8 cellular contexts compared by ENCODE assay signal in genomic region chr19:47106819-47107200, GRCh38. TPM values are rescaled to one million over a fixed set of nuclear protein-coding genes. Genes with fewer than 3 reads are reported as not detected.
DNase-seq lines count a peak whose midpoint lies in the region; ATAC-seq and TF ChIP-seq lines count a peak whose summit lies in the region.

No MANE protein-coding gene starts in this region.

- H3K27me3 ChIP-seq in BLaER1, result no peaks in the 10 kb centered on the region
- H3K27me3 ChIP-seq in osteoblast (ENCODE audit: insufficient read depth, low read length), result no peaks in the 10 kb centered on the region

- peak overlapping the region; percentile 100 for H3K27ac ChIP-seq in BLaER1
- peak overlapping the region; percentile 62; the same call in 1 of the 2 replicates for H3K27ac ChIP-seq in SK-N-MC
- peak overlapping the region; percentile 99 for H3K27ac ChIP-seq in epithelial cell of prostate
- H3K27ac ChIP-seq in osteoblast (ENCODE audit: low read depth, low read length), result peak overlapping the region; percentile 100

- no peak for ATAC-seq in HG02970 (IDR thresholded peaks at IDR 0.05; ENCODE audit: low FRiP score, unreplicated experiment)
- no peak for ATAC-seq in GM18907 (IDR thresholded peaks at IDR 0.05; ENCODE audit: unreplicated experiment)

- no peak overlapping the region for H2AFZ ChIP-seq in osteoblast (ENCODE audit: low read length)

- no peak for DNase-seq in SK-N-MC (ENCODE audit: low read depth, low spot score)
- no peak for DNase-seq in epithelial cell of prostate (ENCODE audit: low read depth, low spot score)
- no peak for DNase-seq in osteoblast (ENCODE audit: insufficient read length, low spot score, missing footprints)
- DNase-seq in NCI-H187 treated with DMSO at 0.1 percent for 48 hours (lab: John Stamatoyannopoulos, UW), result no peak
- DNase-seq in stimulated activated CD4-positive, alpha-beta T cell treated with anti-CD3 and anti-CD28 coated beads, Interleukin-12 subunit alpha, Interleukin-12 subunit beta, amount 100 ng/mL, for 4 hours, result no peak

- H4K20me1 ChIP-seq in BLaER1 (peaks cover 34% of the 10 kb centered on the region), osteoblast (ENCODE audit: insufficient read depth, low read length) (peaks cover 5% of the 10 kb centered on the region)

- no peak for TF ChIP-seq CTCF in osteoblast (IDR thresholded peaks at IDR 0.05; ENCODE audit: extremely low read depth, low read depth, low read length)

- H3K4me1 ChIP-seq in BLaER1, result peaks cover 57% of the 10 kb centered on the region
- peaks cover 52% of the 10 kb centered on the region for H3K4me1 ChIP-seq in osteoblast (ENCODE audit: insufficient read depth, low read length)

- H3K9me3 ChIP-seq in BLaER1 (no peaks in the 10 kb centered on the region), SK-N-MC (ENCODE audit: low read depth, low read length) (no peaks in the 10 kb centered on the region), osteoblast (ENCODE audit: low read depth, low read length) (no peaks in the 10 kb centered on the region)

- H3K4me3 ChIP-seq in BLaER1 (no peak overlapping the region), SK-N-MC (no peak overlapping the region), osteoblast (ENCODE audit: insufficient read depth, low read length) (no peak overlapping the region)

- H3K9ac ChIP-seq in BLaER1, result peak overlapping the region; percentile 99
- H3K9ac ChIP-seq in SK-N-MC (ENCODE audit: insufficient read length), result no peak overlapping the region

- H3K4me2 ChIP-seq in BLaER1 (peak overlapping the region; percentile 88), osteoblast (ENCODE audit: insufficient read depth, low read length) (peak overlapping the region; percentile 28)

- peaks cover 73% of the 10 kb centered on the region for H3K79me2 ChIP-seq in osteoblast (ENCODE audit: insufficient read depth, low read length)

- H3K36me3 ChIP-seq in BLaER1 (peaks cover 40% of the 10 kb centered on the region), SK-N-MC (ENCODE audit: insufficient read depth, low read length) (peaks cover 19% of the 10 kb centered on the region), osteoblast (ENCODE audit: insufficient read depth, low read length) (peaks cover 19% of the 10 kb centered on the region)

RNA-seq across cellular contexts. Expression of gene ZC3H4, which starts 6.8 kb away (rescaled TPM):
- 10.9 and 14.1 TPM in 2 replicates for total RNA-seq in osteoblast

RNA-seq across cellular contexts. Expression of gene SAE1, which starts 23.8 kb away (rescaled TPM):
- 99.9 and 105 TPM in 2 replicates for total RNA-seq in osteoblast

RNA-seq across cellular contexts. Expression of gene TMEM160, which starts 58.4 kb away (rescaled TPM):
- 13.4 and 15.3 TPM in 2 replicates for total RNA-seq in osteoblast
